In genomic region chr16:27550582-27550920, GRCh38 we compare ENCODE assay signal across 8 cellular contexts. TPM values are rescaled to one million over a fixed set of nuclear protein-coding genes. Genes with fewer than 3 reads are reported as not detected.
DNase-seq lines count a peak whose midpoint lies in the region; ATAC-seq and TF ChIP-seq lines count a peak whose summit lies in the region.

No MANE protein-coding gene starts in this region.

- no peak for TF ChIP-seq EP300 in upper lobe of left lung (IDR thresholded peaks at IDR 0.05)

- H3K4me3 ChIP-seq in astrocyte of the spinal cord (ENCODE audit: low read depth, low read length) (peak overlapping the region; percentile 92), lung (peak overlapping the region; percentile 73), upper lobe of left lung (peak overlapping the region; percentile 78 to 97 (median 88))

- peak overlapping the region; percentile 96 for H3K4me3 Mint-ChIP-seq in activated naive CD4-positive, alpha-beta T cell treated with anti-CD3 and anti-CD28 coated beads, Interleukin-2, amount 10 ng/mL, durations not matched to agents 7 days and 5 days

- no peak for TF ChIP-seq POLR2A in upper lobe of left lung (IDR thresholded peaks at IDR 0.05)

- H3K4me1 ChIP-seq in lung (ENCODE audit: control insufficient read depth in 2 of 2, insufficient read depth in 2 of 2, low read length in 2 of 2) (peaks cover 13 to 22% of the 10 kb centered on the region in 2 donors), upper lobe of left lung (peaks cover 22 to 37% (median 25%) of the 10 kb centered on the region in 4 donors)

- peaks cover 41% of the 10 kb centered on the region for H3K4me1 Mint-ChIP-seq in activated naive CD4-positive, alpha-beta T cell treated with anti-CD3 and anti-CD28 coated beads, Interleukin-2, amount 10 ng/mL, durations not matched to agents 7 days and 5 days

- H3K9me3 Mint-ChIP-seq in activated naive CD4-positive, alpha-beta T cell treated with anti-CD3 and anti-CD28 coated beads, Interleukin-2, amount 10 ng/mL, durations not matched to agents 7 days and 5 days: no peaks in the 10 kb centered on the region

- no peak for TF ChIP-seq CTCF in astrocyte of the spinal cord (IDR thresholded peaks at IDR 0.05; ENCODE audit: low read depth, low read length)
- no peak for TF ChIP-seq CTCF in lung (IDR thresholded peaks at IDR 0.05; ENCODE audit: control extremely low read depth, extremely low read depth)
- TF ChIP-seq CTCF in upper lobe of left lung (IDR thresholded peaks at IDR 0.05): no peak

- H3K27me3 Mint-ChIP-seq in activated naive CD4-positive, alpha-beta T cell treated with anti-CD3 and anti-CD28 coated beads, Interleukin-2, amount 10 ng/mL, durations not matched to agents 7 days and 5 days: peaks cover 7% of the 10 kb centered on the region

- H3K36me3 Mint-ChIP-seq in activated naive CD4-positive, alpha-beta T cell treated with anti-CD3 and anti-CD28 coated beads, Interleukin-2, amount 10 ng/mL, durations not matched to agents 7 days and 5 days: peaks cover 2% of the 10 kb centered on the region

- in situ Hi-C loops in astrocyte of the spinal cord (cut with HindIII; ENCODE audit: low sequenced_read_pairs): no loop called here

- H3K9me3 ChIP-seq in lung (ENCODE audit: control insufficient read depth in 2 of 2, insufficient read depth in 1 of 2, low read length in 1 of 2) (no peaks in the 10 kb centered on the region), upper lobe of left lung (no peaks in the 10 kb centered on the region)

- H3K27ac ChIP-seq in lung (ENCODE audit: low read depth in 1 of 2, low read length in 1 of 2) (peak overlapping the region; percentile 74 to 86), upper lobe of left lung (peak overlapping the region; percentile 67 to 92 (median 88))

- no peak for DNase-seq in activated naive CD4-positive, alpha-beta T cell treated with anti-CD3 and anti-CD28 coated beads, Interleukin-2, amount 10 ng/mL, durations not matched to agents 7 days and 5 days
- DNase-seq in activated naive CD4-positive, alpha-beta T cell treated with anti-CD3 and anti-CD28 coated beads, Interleukin-2, amount 50 U/mL, for 16 hours: no peak
- DNase-seq in astrocyte of the spinal cord (ENCODE audit: low read depth, low spot score): no peak
- no peak for DNase-seq in lung (ENCODE audit: low spot score)
- no peak for DNase-seq in upper lobe of left lung
- DNase-seq in glomerular visceral epithelial cell (ENCODE audit: extremely low spot score): no peak
- no peak for DNase-seq in epidermal melanocyte (ENCODE audit: insufficient read length, low spot score)
- DNase-seq in 8988T: no peak

- H3K27ac Mint-ChIP-seq in activated naive CD4-positive, alpha-beta T cell treated with anti-CD3 and anti-CD28 coated beads, Interleukin-2, amount 10 ng/mL, durations not matched to agents 7 days and 5 days: peak overlapping the region; percentile 91

- CTCF ChIA-PET in activated naive CD4-positive, alpha-beta T cell treated with anti-CD3 and anti-CD28 coated beads, Interleukin-2, amount 10 ng/mL, durations not matched to agents 7 days and 5 days (lab: Charles Lee): interaction anchor here (1.3 kb wide), 2 partner anchors 35 to 520 kb away, joined by 3 to 4 read pairs; no protein-coding TSS in a partner anchor

- no peak for ATAC-seq in lung (ENCODE audit: insufficient read depth, low FRiP score)
- ATAC-seq in upper lobe of left lung (ENCODE audit: low FRiP score in 2 of 2): no peak

- H3K36me3 ChIP-seq in lung (ENCODE audit: control insufficient read depth in 2 of 2, insufficient read depth in 2 of 2, low read length in 2 of 2): no peaks in the 10 kb centered on the region
- H3K36me3 ChIP-seq in upper lobe of left lung: peaks cover 0 to 1% (median 0%) of the 10 kb centered on the region in 4 donors

- WGBS in lung, 2 donors: 39% methylated on average over 4 of the region's 4 CpGs
- WGBS in upper lobe of left lung, 2 donors: 29 to 34% methylated on average over 4 of the region's 4 CpGs

- H3K27me3 ChIP-seq in lung (ENCODE audit: control insufficient read depth, insufficient read depth) (no peaks in the 10 kb centered on the region), upper lobe of left lung (no peaks in the 10 kb centered on the region)

RNA-seq across cellular contexts. Expression of gene KATNIP, which starts 0.6 kb away (rescaled TPM):
- 10 to 100 TPM; 35.1 to 46.4 TPM for total RNA-seq in lung
- polyA plus RNA-seq in lung: 10 to 100 TPM in 1 of 2 donors, 1 to 10 TPM in 1; 9.7 to 13.5 TPM
- total RNA-seq in upper lobe of left lung: 10 to 100 TPM; 19.9 to 79.6 (median 38.6) TPM

RNA-seq across cellular contexts. Expression of gene GTF3C1, which starts 0.8 kb away (rescaled TPM):
- 10 to 100 TPM; 71.1 to 84.0 TPM for total RNA-seq in lung
- 10 to 100 TPM; 33.5 to 63.9 TPM for polyA plus RNA-seq in lung
- total RNA-seq in upper lobe of left lung: 100 to 1,000 TPM in 1 of 6 donors, 10 to 100 TPM in 5; 58.3 to 138 (median 73.3) TPM
